In the genomic region with DNA sequence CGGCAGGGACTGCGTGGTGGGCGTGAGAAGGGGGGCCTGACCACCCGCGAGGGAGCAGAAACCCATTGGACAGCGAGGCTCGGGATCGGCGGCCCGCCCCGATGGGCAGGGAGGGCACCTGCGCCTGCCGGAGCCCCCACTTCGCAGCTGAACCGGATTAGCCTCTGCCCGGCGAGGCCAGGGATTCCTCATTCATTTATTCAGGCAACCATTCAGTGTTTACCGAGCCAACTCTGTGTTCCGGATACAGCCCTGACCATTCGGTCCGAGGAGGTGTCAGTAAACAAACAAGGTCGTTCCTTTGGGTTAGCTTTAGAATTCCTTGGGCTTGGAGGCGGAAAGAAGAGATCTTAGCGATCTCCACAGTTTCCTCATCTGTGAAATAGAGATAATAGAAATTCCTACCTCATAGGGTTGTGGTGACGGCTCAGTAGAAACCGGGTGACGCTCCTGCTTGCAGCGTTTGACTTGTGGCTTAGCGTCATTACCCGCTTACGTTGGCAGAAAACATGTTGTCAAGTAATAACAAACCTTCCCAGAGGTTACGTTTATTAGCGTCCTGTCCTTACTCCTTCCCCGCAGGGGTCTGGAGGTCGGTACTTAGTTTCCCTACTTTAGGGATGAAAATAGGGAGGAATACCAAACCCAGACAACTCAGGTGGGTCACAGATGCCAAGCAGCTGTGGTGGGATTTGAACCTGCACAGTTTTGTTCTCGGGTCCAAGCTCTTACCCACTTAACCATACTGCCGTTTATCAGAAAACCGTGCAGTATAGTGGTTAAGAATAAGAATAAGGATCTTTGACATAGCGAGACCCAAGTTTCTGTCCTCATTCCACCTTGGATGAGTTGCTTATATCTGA, we compare ENCODE assay signal across 8 cellular contexts. TPM values are rescaled to one million over a fixed set of nuclear protein-coding genes. Genes with fewer than 3 reads are reported as not detected.
DNase-seq lines count a peak whose midpoint lies in the region; ATAC-seq lines count a peak whose summit lies in the region.

No MANE protein-coding gene starts in this region.

- peaks cover 12% of the 10 kb centered on the region for H3K36me3 Mint-ChIP-seq in T-cell

- no peaks in the 10 kb centered on the region for H3K27me3 ChIP-seq in right cardiac atrium (ENCODE audit: control insufficient read depth, insufficient read depth)

- intact Hi-C loops in right cardiac atrium (cut with DNase I): loop anchor here (2.0 to 10.0 kb wide), 4 partner anchors 91 to 293 kb away; a partner anchor contains a TSS

- H3K4me1 Mint-ChIP-seq in T-cell: peaks cover 51 to 55% (median 55%) of the 10 kb centered on the region in 3 donors

- CTCF ChIA-PET in T-cell (lab: Charles Lee): interaction anchor here in 1 of 2 donors (1.0 to 3.5 kb wide), 5 partner anchors 20 to 111 kb away, joined by 3 to 23 read pairs (median 4); no protein-coding TSS in a partner anchor

- WGBS in right cardiac atrium: under 1% methylated on average over 39 of the region's 39 CpGs
- WGBS in urinary bladder: under 1% methylated on average over 39 of the region's 39 CpGs

- H3K27ac ChIP-seq in right cardiac atrium (ENCODE audit: low read length): peak overlapping the region; percentile 33
- H3K27ac ChIP-seq in urinary bladder (ENCODE audit: low read depth): peak overlapping the region; percentile 87

- H3K4me3 Mint-ChIP-seq in T-cell: peak overlapping the region; percentile 94 to 95 (median 94)

- ATAC-seq in HG02759 (IDR thresholded peaks at IDR 0.05; ENCODE audit: unreplicated experiment) (peak; percentile 32), T-cell (replicated peaks in 1 of 4) (peak; percentile 11 to 67 (median 14)), right cardiac atrium (peak; percentile 72 to 77)

- peak overlapping the region; percentile 94 to 96 for H3K27ac Mint-ChIP-seq in T-cell

- H3K9me3 Mint-ChIP-seq in T-cell: no peaks in the 10 kb centered on the region

- peak; percentile 81 for DNase-seq in GF-D8 (lab: John Stamatoyannopoulos, UW)
- peak; percentile 87 for DNase-seq in NCI-H1436 (lab: John Stamatoyannopoulos, UW)
- peak; percentile 48 to 90 (median 80) for DNase-seq in T-cell
- DNase-seq in amygdala (lab: John Stamatoyannopoulos, UW): peak in 45 of 56 donors; percentile 4 to 94 (median 33)
- DNase-seq in right cardiac atrium: peak; percentile 62 to 86 (median 85)
- DNase-seq in pulmonary artery endothelial cell (ENCODE audit: low read depth, low spot score): peak; percentile 81

- peaks cover 0 to 4% of the 10 kb centered on the region in 2 donors for H3K27me3 Mint-ChIP-seq in T-cell

- H3K4me3 ChIP-seq in right cardiac atrium (ENCODE audit: low read length) (peak overlapping the region; percentile 50), urinary bladder (ENCODE audit: low read depth, low read length) (peak overlapping the region; percentile 80)

- peaks cover 2% of the 10 kb centered on the region for H3K36me3 ChIP-seq in urinary bladder (ENCODE audit: insufficient read depth)

- H3K4me1 ChIP-seq in right cardiac atrium (ENCODE audit: control insufficient read depth, insufficient read depth, low read length) (peaks cover 2% of the 10 kb centered on the region), urinary bladder (ENCODE audit: insufficient read depth) (no peaks in the 10 kb centered on the region)

- H3K9me3 ChIP-seq in right cardiac atrium (ENCODE audit: control insufficient read depth, low read length): no peaks in the 10 kb centered on the region

- POLR2A ChIA-PET in T-cell (lab: Charles Lee): interaction anchor here (0.5 to 2.8 kb wide), 4 partner anchors 36 to 304 kb away, joined by 4 to 27 read pairs (median 9); no protein-coding TSS in a partner anchor

RNA-seq across cellular contexts. Expression of a gene that starts 0.9 kb away (rescaled TPM):
- 100 to 1,000 TPM in 2 of 5 donors, 10 to 100 TPM in 3; 79.3 to 174 (median 99.7) TPM for total RNA-seq in T-cell
- 10 to 100 TPM; 27.9 to 33.5 (median 33.0) TPM for total RNA-seq in right cardiac atrium
- 15.4 TPM for polyA plus RNA-seq in right cardiac atrium
- total RNA-seq in pulmonary artery endothelial cell: 66.5 and 97.4 TPM in 2 replicates
- 31.9 TPM for total RNA-seq in urinary bladder
- 26.2 TPM for polyA plus RNA-seq in urinary bladder

Comparison
In these comparisons a context has a peak if more than half of its experiments do, and no peak if none do; other contexts are left out.
1. Peak in every context shown above with its lines: DNase-seq, ATAC-seq, H3K4me3 ChIP-seq and H3K27ac ChIP-seq.
2. DNase-seq: peak in every context shown above with its lines; median percentile 87 in NCI-H1436; 85 in right cardiac atrium; 81 in GF-D8; 81 in pulmonary artery endothelial cell; 80 in T-cell; 33 in amygdala.
3. ATAC-seq: peak in every context shown above with its lines; median percentile 74 in right cardiac atrium; 32 in HG02759; 14 in T-cell.